In genomic region chr11:106077609-106078517, GRCh38 we compare ENCODE assay signal across 2 cellular contexts.
TF ChIP-seq lines count a peak whose summit lies in the region.

A gene with protein sequence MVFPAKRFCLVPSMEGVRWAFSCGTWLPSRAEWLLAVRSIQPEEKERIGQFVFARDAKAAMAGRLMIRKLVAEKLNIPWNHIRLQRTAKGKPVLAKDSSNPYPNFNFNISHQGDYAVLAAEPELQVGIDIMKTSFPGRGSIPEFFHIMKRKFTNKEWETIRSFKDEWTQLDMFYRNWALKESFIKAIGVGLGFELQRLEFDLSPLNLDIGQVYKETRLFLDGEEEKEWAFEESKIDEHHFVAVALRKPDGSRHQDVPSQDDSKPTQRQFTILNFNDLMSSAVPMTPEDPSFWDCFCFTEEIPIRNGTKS (plus strand): TSS chr11:106077662. CDS start chr11:106077711, 49 bp downstream.

TF ChIP-seq in IMR-90, 13 proteins besides CTCF, POLR2A, EP300 and RAD21 (continued from another document):
- peak; percentile 82 for TF ChIP-seq MXI1 (IDR thresholded peaks at IDR 0.05; ENCODE audit: borderline replicate concordance, low read depth, low read length)

TF ChIP-seq in SK-N-SH treated with all-trans-retinoic acid at 6 μM for 48 hours, 23 proteins besides CTCF, POLR2A, EP300 and RAD21 (continued from another document):
- TF ChIP-seq, protein P1, sequence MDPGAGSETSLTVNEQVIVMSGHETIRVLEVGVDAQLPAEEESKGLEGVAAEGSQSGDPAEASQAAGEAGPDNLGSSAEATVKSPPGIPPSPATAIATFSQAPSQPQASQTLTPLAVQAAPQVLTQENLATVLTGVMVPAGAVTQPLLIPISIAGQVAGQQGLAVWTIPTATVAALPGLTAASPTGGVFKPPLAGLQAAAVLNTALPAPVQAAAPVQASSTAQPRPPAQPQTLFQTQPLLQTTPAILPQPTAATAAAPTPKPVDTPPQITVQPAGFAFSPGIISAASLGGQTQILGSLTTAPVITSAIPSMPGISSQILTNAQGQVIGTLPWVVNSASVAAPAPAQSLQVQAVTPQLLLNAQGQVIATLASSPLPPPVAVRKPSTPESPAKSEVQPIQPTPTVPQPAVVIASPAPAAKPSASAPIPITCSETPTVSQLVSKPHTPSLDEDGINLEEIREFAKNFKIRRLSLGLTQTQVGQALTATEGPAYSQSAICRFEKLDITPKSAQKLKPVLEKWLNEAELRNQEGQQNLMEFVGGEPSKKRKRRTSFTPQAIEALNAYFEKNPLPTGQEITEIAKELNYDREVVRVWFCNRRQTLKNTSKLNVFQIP (CRISPR knock-in tag; IDR thresholded peaks at IDR 0.05; ENCODE audit: borderline replicate concordance, low read depth), result no peak
- TF ChIP-seq ARNTL (CRISPR knock-in tag; IDR thresholded peaks at IDR 0.05; ENCODE audit: borderline replicate concordance, low read depth) (no peak), ISL1 (CRISPR knock-in tag; IDR thresholded peaks at IDR 0.05) (no peak), TOX (CRISPR knock-in tag; IDR thresholded peaks at IDR 0.05; ENCODE audit: borderline replicate concordance) (no peak), OSR1 (CRISPR knock-in tag; IDR thresholded peaks at IDR 0.05) (no peak), ZFP3 (CRISPR knock-in tag; IDR thresholded peaks at IDR 0.05) (no peak), SNAI2 (CRISPR knock-in tag; IDR thresholded peaks at IDR 0.05) (no peak), ZC3H10 (CRISPR knock-in tag; IDR thresholded peaks at IDR 0.05) (no peak), PATZ1 (CRISPR knock-in tag; IDR thresholded peaks at IDR 0.05; ENCODE audit: borderline replicate concordance) (no peak), ZNF8 (CRISPR knock-in tag; IDR thresholded peaks at IDR 0.05) (no peak; the same call in 1 of the 2 replicates), PPARA (CRISPR knock-in tag; IDR thresholded peaks at IDR 0.05; ENCODE audit: borderline replicate concordance) (no peak)
- TF ChIP-seq, protein P2, sequence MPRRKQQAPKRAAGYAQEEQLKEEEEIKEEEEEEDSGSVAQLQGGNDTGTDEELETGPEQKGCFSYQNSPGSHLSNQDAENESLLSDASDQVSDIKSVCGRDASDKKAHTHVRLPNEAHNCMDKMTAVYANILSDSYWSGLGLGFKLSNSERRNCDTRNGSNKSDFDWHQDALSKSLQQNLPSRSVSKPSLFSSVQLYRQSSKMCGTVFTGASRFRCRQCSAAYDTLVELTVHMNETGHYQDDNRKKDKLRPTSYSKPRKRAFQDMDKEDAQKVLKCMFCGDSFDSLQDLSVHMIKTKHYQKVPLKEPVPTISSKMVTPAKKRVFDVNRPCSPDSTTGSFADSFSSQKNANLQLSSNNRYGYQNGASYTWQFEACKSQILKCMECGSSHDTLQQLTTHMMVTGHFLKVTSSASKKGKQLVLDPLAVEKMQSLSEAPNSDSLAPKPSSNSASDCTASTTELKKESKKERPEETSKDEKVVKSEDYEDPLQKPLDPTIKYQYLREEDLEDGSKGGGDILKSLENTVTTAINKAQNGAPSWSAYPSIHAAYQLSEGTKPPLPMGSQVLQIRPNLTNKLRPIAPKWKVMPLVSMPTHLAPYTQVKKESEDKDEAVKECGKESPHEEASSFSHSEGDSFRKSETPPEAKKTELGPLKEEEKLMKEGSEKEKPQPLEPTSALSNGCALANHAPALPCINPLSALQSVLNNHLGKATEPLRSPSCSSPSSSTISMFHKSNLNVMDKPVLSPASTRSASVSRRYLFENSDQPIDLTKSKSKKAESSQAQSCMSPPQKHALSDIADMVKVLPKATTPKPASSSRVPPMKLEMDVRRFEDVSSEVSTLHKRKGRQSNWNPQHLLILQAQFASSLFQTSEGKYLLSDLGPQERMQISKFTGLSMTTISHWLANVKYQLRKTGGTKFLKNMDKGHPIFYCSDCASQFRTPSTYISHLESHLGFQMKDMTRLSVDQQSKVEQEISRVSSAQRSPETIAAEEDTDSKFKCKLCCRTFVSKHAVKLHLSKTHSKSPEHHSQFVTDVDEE (CRISPR knock-in tag; IDR thresholded peaks at IDR 0.05), result no peak
